ENCODE assay signal across 33 cellular contexts in genomic region chr1:59051007-59051406, GRCh38.
"Had no signal": no experiment of that assay in that cellular context is flagged by ENCODE, and none has a peak within 500 bp of the region (broad histone marks: within the 10 kb centered on the region; RNA-seq: fewer than 3 reads in every experiment).

No MANE protein-coding gene starts in this region.

- DNase-seq: Karpas-422, Kasumi-1, MG63, MM.1S, MV-4-11, NCI-H1048, NCI-H1092, NCI-H1092 treated with DMSO at 0.1 percent for 48 hours, NCI-H1105, NCI-H1105 treated with DMSO at 0.1 percent for 48 hours, NCI-H1417, NCI-H1417 treated with DMSO at 0.1 percent for 48 hours, NCI-H1436, NCI-H1436 treated with DMSO at 0.1 percent for 48 hours, NCI-H146, NCI-H1694, NCI-H1694 treated with DMSO at 0.1 percent for 48 hours, NCI-H187, NCI-H187 treated with DMSO at 0.1 percent for 48 hours, NCI-H1930, NCI-H2029, NCI-H2029 treated with DMSO at 0.1 percent for 48 hours, NCI-H2081, NCI-H2081 treated with DMSO at 0.1 percent for 48 hours, NCI-H2107, NCI-H2171, NCI-H2171 treated with DMSO at 0.1 percent for 48 hours, NCI-H2227 treated with DMSO at 0.1 percent for 48 hours, NCI-H226, NCI-H345, NCI-H446, NCI-H446 treated with DMSO at 0.1 percent for 48 hours, NCI-H510A had no signal
